In genomic region chr10:26869528-26869927, GRCh38 we compare ENCODE assay signal across 10 cellular contexts. TPM values are rescaled to one million over a fixed set of nuclear protein-coding genes. Genes with fewer than 3 reads are reported as not detected.
DNase-seq lines count a peak whose midpoint lies in the region; ATAC-seq, FAIRE-seq and TF ChIP-seq lines count a peak whose summit lies in the region.
"Had no signal": no experiment of that assay in that cellular context is flagged by ENCODE, and none has a peak within 500 bp of the region (broad histone marks: within the 10 kb centered on the region; RNA-seq: fewer than 3 reads in every experiment).

No MANE protein-coding gene starts in this region.

- H3K27me3 Mint-ChIP-seq in naive thymus-derived CD8-positive, alpha-beta T cell, result no peaks in the 10 kb centered on the region

- in situ Hi-C loops in GM13976 (cut with MboI; ENCODE audit: low sequenced_read_pairs, unreplicated experiment), result loop anchor here (10.0 kb wide), 1 partner anchor 535 kb away; no protein-coding TSS in a partner anchor

- H3K9me3 Mint-ChIP-seq in activated naive CD4-positive, alpha-beta T cell treated with anti-CD3 and anti-CD28 coated beads, Interleukin-2, amount 50 U/mL, for 72 hours, result no peaks in the 10 kb centered on the region
- H3K9me3 Mint-ChIP-seq in naive thymus-derived CD8-positive, alpha-beta T cell, result no peaks in the 10 kb centered on the region
- H3K9me3 Mint-ChIP-seq: HFFc6 had no signal

- H3K27me3 ChIP-seq in right atrium auricular region, result no peaks in the 10 kb centered on the region

- H3K4me3 Mint-ChIP-seq in naive thymus-derived CD8-positive, alpha-beta T cell, result peak overlapping the region; percentile 20 to 78 (median 54)
- H3K4me3 Mint-ChIP-seq: HFFc6 had no signal

- FAIRE-seq in H54 (lab: Jason Lieb, UNC), result no peak

- no peaks in the 10 kb centered on the region for H3K36me3 ChIP-seq in right atrium auricular region

- no peak overlapping the region for H3K27ac ChIP-seq in right atrium auricular region

- H3K9me3 ChIP-seq in right atrium auricular region, result no peaks in the 10 kb centered on the region

- H3K4me1 Mint-ChIP-seq in naive thymus-derived CD8-positive, alpha-beta T cell, result peaks cover 2 to 9% (median 7%) of the 10 kb centered on the region in 4 donors

- H3K36me3 Mint-ChIP-seq in activated naive CD4-positive, alpha-beta T cell treated with anti-CD3 and anti-CD28 coated beads, Interleukin-2, amount 50 U/mL, for 72 hours, result no peaks in the 10 kb centered on the region
- no peaks in the 10 kb centered on the region for H3K36me3 Mint-ChIP-seq in naive thymus-derived CD8-positive, alpha-beta T cell

- peak overlapping the region in 1 of 2 donors; percentile 0 for H3K27ac Mint-ChIP-seq in activated naive CD4-positive, alpha-beta T cell treated with anti-CD3 and anti-CD28 coated beads, Interleukin-2, amount 50 U/mL, for 72 hours
- peak overlapping the region; percentile 4 to 87 (median 78) for H3K27ac Mint-ChIP-seq in naive thymus-derived CD8-positive, alpha-beta T cell
- H3K27ac Mint-ChIP-seq: HFFc6 had no signal

- peak; percentile 27 for DNase-seq in GM13976 (ENCODE audit: low spot score)
- peak; percentile 79 for DNase-seq in MV-4-11 (lab: John Stamatoyannopoulos, UW)
- no peak for DNase-seq in activated naive CD4-positive, alpha-beta T cell treated with anti-CD3 and anti-CD28 coated beads, Interleukin-2, amount 50 U/mL, for 72 hours (ENCODE audit: low spot score in 2 of 2)
- DNase-seq in naive thymus-derived CD8-positive, alpha-beta T cell, result peak in 1 of 10 donors; percentile 11
- no peak for DNase-seq in activated gamma-delta T cell (lab: John Stamatoyannopoulos, UW)
- no peak for DNase-seq in right atrium auricular region (ENCODE audit: low spot score)
- DNase-seq in AG20443 (ENCODE audit: low spot score), result no peak
- no peak for DNase-seq in H54 (ENCODE audit: insufficient read length, low spot score)
- DNase-seq: HFFc6, left cardiac atrium had no signal

- peak; percentile 79 to 83 for ATAC-seq in activated naive CD4-positive, alpha-beta T cell treated with anti-CD3 and anti-CD28 coated beads, Interleukin-2, amount 50 U/mL, for 72 hours
- peak; percentile 52 to 61 for ATAC-seq in naive thymus-derived CD8-positive, alpha-beta T cell

- no peak overlapping the region for H3K4me3 ChIP-seq in right atrium auricular region

- no peaks in the 10 kb centered on the region for H3K4me1 ChIP-seq in right atrium auricular region

- no peak for TF ChIP-seq CTCF in GM13976 (IDR thresholded peaks at IDR 0.05; ENCODE audit: borderline replicate concordance, control extremely low read depth, extremely low read depth, insufficient read depth, missing control alignments)
- no peak for TF ChIP-seq CTCF in right atrium auricular region (IDR thresholded peaks at IDR 0.05)

- TF ChIP-seq POLR2A in H54 (IDR thresholded peaks at IDR 0.05; ENCODE audit: low read depth, low read length), result no peak

- POLR2A ChIA-PET in naive thymus-derived CD8-positive, alpha-beta T cell (lab: Charles Lee), result interaction anchor here (1.4 kb wide), 1 partner anchor 8 kb away, joined by 4 read pairs; no protein-coding TSS in a partner anchor

RNA-seq across cellular contexts. Expression of gene ABI1, which starts 8.8 kb away (rescaled TPM):
- 10 to 100 TPM; 38.3 to 51.4 TPM for total RNA-seq in activated naive CD4-positive, alpha-beta T cell treated with anti-CD3 and anti-CD28 coated beads, Interleukin-2, amount 50 U/mL, for 72 hours
- total RNA-seq in naive thymus-derived CD8-positive, alpha-beta T cell, result 10 to 100 TPM; 64.0 to 65.9 TPM
- 10 to 100 TPM; 61.7 to 71.9 (median 64.9) TPM for polyA plus RNA-seq in naive thymus-derived CD8-positive, alpha-beta T cell
- 10 to 100 TPM; 20.3 to 27.7 TPM for total RNA-seq in right atrium auricular region

Comparison
In these comparisons a context has a peak if more than half of its experiments do, and no peak if none do; other contexts are left out.
1. DNase-seq: peak in GM13976 (single experiment) and MV-4-11 (single experiment); none in activated naive CD4-positive, alpha-beta T cell treated with anti-CD3 and anti-CD28 coated beads, Interleukin-2, amount 50 U/mL, for 72 hours (0 of 2), activated gamma-delta T cell (single experiment), right atrium auricular region (single experiment), AG20443 (single experiment) and H54 (single experiment).